ENCODE assay signal across 8 cellular contexts in the genomic region with DNA sequence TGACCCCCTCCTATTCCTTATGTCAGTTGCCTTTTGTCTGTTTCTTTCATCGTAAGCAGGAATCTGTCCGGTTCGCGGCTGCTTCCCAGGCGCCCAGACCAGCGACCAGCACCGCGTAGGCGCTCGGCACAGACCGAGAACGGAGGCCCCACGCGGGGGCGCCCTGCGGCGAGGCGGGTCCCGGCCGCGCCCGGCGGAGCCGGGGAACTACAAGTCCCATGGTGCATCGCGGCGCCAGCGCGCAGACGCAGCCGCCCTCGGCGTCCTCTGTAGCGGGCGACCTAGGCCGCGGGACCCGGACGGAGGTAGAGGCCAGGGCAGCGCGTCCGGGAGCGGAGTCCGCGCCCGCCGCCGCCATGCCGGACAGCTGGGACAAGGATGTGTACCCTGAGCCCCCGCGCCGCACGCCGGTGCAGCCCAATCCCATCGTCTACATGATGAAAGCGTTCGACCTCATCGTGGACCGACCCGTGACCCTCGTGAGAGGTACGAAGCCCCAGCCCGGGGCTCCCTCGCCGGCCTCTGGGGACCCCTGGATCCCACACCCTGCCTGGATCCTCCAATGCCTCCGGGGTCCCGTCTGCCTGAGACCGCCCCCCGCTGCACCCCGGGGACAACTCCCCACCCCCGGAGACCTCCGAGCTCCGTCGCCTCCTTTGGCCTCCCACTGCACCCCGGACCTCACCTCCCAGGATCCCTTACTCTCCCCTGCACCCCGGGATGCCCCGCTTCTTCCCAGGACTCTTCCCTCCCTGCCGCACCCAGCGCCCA. TPM values are rescaled to one million over a fixed set of nuclear protein-coding genes. Genes with fewer than 3 reads are reported as not detected.
A peak's percentile ranks its signal among the peaks of the same experiment; 100 is the strongest.
DNase-seq lines count a peak whose midpoint lies in the region; ATAC-seq and TF ChIP-seq lines count a peak whose summit lies in the region.

A gene (plus strand): TSS at position 270 of the 771 bp plus-strand sequence. CDS start 87 bp downstream, at position 357.

- peaks cover 0 to 19% (median 2%) of the 10 kb centered on the region in 4 donors for H3K4me1 ChIP-seq in right lobe of liver

- no peaks in the 10 kb centered on the region for H3K9me3 ChIP-seq in right lobe of liver

- peak; percentile 62 for ATAC-seq in GM19023 (IDR thresholded peaks at IDR 0.05; ENCODE audit: unreplicated experiment)
- peak; percentile 80 for ATAC-seq in HG03354 (IDR thresholded peaks at IDR 0.05; ENCODE audit: poor library complexity, severe bottlenecking, unreplicated experiment)
- ATAC-seq in right lobe of liver: peak; percentile 93 to 98 (median 96)

- TF ChIP-seq CTCF in right lobe of liver (IDR thresholded peaks at IDR 0.05): peak; percentile 51 to 89 (median 84)

- H3K4me3 ChIP-seq in right lobe of liver: peak within 1 kb of the TSS; percentile 77 to 99 (median 99)

- intact Hi-C loops in right lobe of liver (cut with DNase I): no loop called here

- H3K27me3 ChIP-seq in right lobe of liver: no peaks in the 10 kb centered on the region

- peak; percentile 97 for TF ChIP-seq POLR2A in right lobe of liver (IDR thresholded peaks at IDR 0.05)

- 0% methylated on average over 6 of the region's 79 CpGs for WGBS in right lobe of liver (ENCODE audit: insufficient coverage, low coverage, low lambda C conversion rate, missing lambda C conversion rate)

- peak within 1 kb of the TSS; percentile 65 to 81 (median 79) for H3K27ac ChIP-seq in right lobe of liver

- peak; percentile 88 for DNase-seq in Ammon's horn (ENCODE audit: low spot score)
- peak; percentile 69 for DNase-seq in NCI-H510A treated with DMSO at 0.1 percent for 48 hours (lab: John Stamatoyannopoulos, UW)
- peak; percentile 91 for DNase-seq in activated CD4-positive, alpha-beta T cell treated with anti-CD3 and anti-CD28 coated beads, Interleukin-2, amount 50 U/mL, for 1 hour
- DNase-seq in dermis blood vessel endothelial cell: peak; percentile 95
- peak; percentile 96 for DNase-seq in right lobe of liver
- peak; percentile 90 to 91 for DNase-seq in stimulated activated CD4-positive, alpha-beta T cell treated with anti-CD3 and anti-CD28 coated beads, Interleukin-4, amount 100 ng/mL, for 48 hours (ENCODE audit: low read depth in 2 of 2)

- peaks cover 0 to 28% (median 4%) of the 10 kb centered on the region in 4 donors for H3K36me3 ChIP-seq in right lobe of liver

RNA-seq across cellular contexts. Expression of the gene that starts here (rescaled TPM):
- total RNA-seq in dermis blood vessel endothelial cell (107 and 149 TPM in 2 replicates), right lobe of liver (100 to 1,000 TPM in 2 of 6 experiments, 10 to 100 TPM in 4; 68.7 to 210 (median 81.2) TPM)

Comparison
In these comparisons a context has a peak if more than half of its experiments do, and no peak if none do; other contexts are left out.
1. Peak in every context shown above with its lines: DNase-seq, ATAC-seq, H3K4me3 ChIP-seq and H3K27ac ChIP-seq.